ENCODE assay signal across 25 cellular contexts in genomic region chr7:121459148-121459547, GRCh38.
"Had no signal": no experiment of that assay in that cellular context is flagged by ENCODE, and none has a peak within 500 bp of the region (broad histone marks: within the 10 kb centered on the region; RNA-seq: fewer than 3 reads in every experiment).

No MANE protein-coding gene starts in this region.

- FAIRE-seq: bronchial epithelial cell, colon, frontal cortex, urothelium cell line had no signal

- ATAC-seq: activated naive CD4-positive, alpha-beta T cell treated with anti-CD3 and anti-CD28 coated beads, Interleukin-2, amount 50 U/mL, for 72 hours; activated T-cell treated with anti-CD3 and anti-CD28 coated beads, Interleukin-2, amount 50 U/mL, for 72 hours; left lung; natural killer cell treated with Interleukin-12 subunit alpha and Interleukin-12 subunit beta and Interleukin-15 and Interleukin-18, amount 100 ng/mL, for 72 hours; right cardiac atrium; stimulated activated naive CD8-positive, alpha-beta T cell treated with anti-CD3 and anti-CD28 coated beads, Interleukin-15, Interleukin-2, amounts not matched to agents 100 U/mL and 50 U/mL, for 24 hours; WTC11 had no signal

- H3K4me1 ChIP-seq: esophagus squamous epithelium, left lung, testis had no signal

- H3K27me3 ChIP-seq: esophagus squamous epithelium, left lung, testis had no signal

- H3K9me3 ChIP-seq: esophagus squamous epithelium, left lung, testis had no signal

- DNase-seq: activated naive CD4-positive, alpha-beta T cell; activated T-cell treated with anti-CD3 and anti-CD28 coated beads for 4 hours; activated T-cell treated with anti-CD3 and anti-CD28 coated beads, Interleukin-2, amount 50 U/mL, for 72 hours; dermis blood vessel endothelial cell; effector CD4-positive, alpha-beta T cell; esophagus squamous epithelium; kidney glomerular epithelial cell; left lung; mesendoderm; right cardiac atrium; stimulated activated CD4-positive, alpha-beta T cell treated with anti-CD3 and anti-CD28 coated beads, Interleukin-12 subunit alpha, Interleukin-12 subunit beta, amount 100 ng/mL, for 4 hours; stimulated activated CD4-positive, alpha-beta T cell treated with anti-CD3 and anti-CD28 coated beads, Interleukin-4, amount 100 ng/mL, for 1 hour; stimulated activated naive CD8-positive, alpha-beta T cell treated with anti-CD3 and anti-CD28 coated beads, Interleukin-15, Interleukin-2, amounts not matched to agents 100 U/mL and 50 U/mL, for 24 hours; T-helper 2 cell; testis; trophoblast cell had no signal

- H3K36me3 ChIP-seq: esophagus squamous epithelium, left lung had no signal

- H3K4me3 ChIP-seq: esophagus squamous epithelium, left lung, lung, testis had no signal

- H3K27ac ChIP-seq: epithelial cell of prostate, esophagus squamous epithelium, left lung, testis had no signal
